Comparison of ENCODE assay signal across 10 cellular contexts in genomic region chr1:91872560-91873081, GRCh38. TPM values are rescaled to one million over a fixed set of nuclear protein-coding genes. Genes with fewer than 3 reads are reported as not detected.
DNase-seq lines count a peak whose midpoint lies in the region; ATAC-seq and TF ChIP-seq lines count a peak whose summit lies in the region.
"Had no signal": no experiment of that assay in that cellular context is flagged by ENCODE, and none has a peak within 500 bp of the region (broad histone marks: within the 10 kb centered on the region; RNA-seq: fewer than 3 reads in every experiment).

No MANE protein-coding gene starts in this region.

- DNase-seq in CD4-positive, CD25-positive, alpha-beta regulatory T cell, result peak in 1 of 3 donors; percentile 33
- peak; percentile 62 for DNase-seq in HT1080 (ENCODE audit: low read depth)
- peak; percentile 75 for DNase-seq in activated CD8-positive, alpha-beta T cell treated with anti-CD3 and anti-CD28 coated beads for 36 hours
- peak; percentile 35 for DNase-seq in iris pigment epithelial cell (ENCODE audit: low read depth)
- no peak for DNase-seq in NCI-H2171 (lab: John Stamatoyannopoulos, UW)
- DNase-seq in trophoblast cell, result no peak
- DNase-seq in C1 segment of cervical spinal cord (lab: John Stamatoyannopoulos, UW), result no peak
- DNase-seq: anterior cingulate cortex, psoas muscle had no signal

- H2BK12ac ChIP-seq in trophoblast cell (ENCODE audit: low read length), result no peak overlapping the region

- H4K8ac ChIP-seq in trophoblast cell (ENCODE audit: low read depth, low read length), result no peak overlapping the region

- H2AFZ ChIP-seq in trophoblast cell (ENCODE audit: insufficient read depth, low read length, poor library complexity), result no peak overlapping the region

- H3K23ac ChIP-seq in trophoblast cell (ENCODE audit: low read length), result no peak overlapping the region

- no peaks in the 10 kb centered on the region for H3K79me2 ChIP-seq in trophoblast cell (ENCODE audit: control insufficient read depth, insufficient read depth, low read length, poor library complexity)

- H3K79me1 ChIP-seq in trophoblast cell (ENCODE audit: low read length), result no peaks in the 10 kb centered on the region

- no peak overlapping the region for H2BK120ac ChIP-seq in trophoblast cell (ENCODE audit: insufficient read depth, low read length, poor library complexity)

- intact Hi-C loops in activated CD8-positive, alpha-beta T cell treated with anti-CD3 and anti-CD28 coated beads for 36 hours (cut with micrococcal nuclease), result no loop called here

- no peak overlapping the region for H3K14ac ChIP-seq in trophoblast cell (ENCODE audit: low read length)

- no peaks in the 10 kb centered on the region for H3K27me3 ChIP-seq in CD4-positive, CD25-positive, alpha-beta regulatory T cell (ENCODE audit: control insufficient read depth, insufficient read depth, low read length)
- H3K27me3 ChIP-seq in trophoblast cell (ENCODE audit: insufficient read depth, low read length), result no peaks in the 10 kb centered on the region

- peak overlapping the region; percentile 54 for H3K4me3 ChIP-seq in CD4-positive, CD25-positive, alpha-beta regulatory T cell (ENCODE audit: low read depth, low read length)
- no peak overlapping the region for H3K4me3 ChIP-seq in trophoblast cell (ENCODE audit: low read depth, low read length)
- H3K4me3 ChIP-seq: psoas muscle had no signal

- H3K36me3 Mint-ChIP-seq in CD4-positive, CD25-positive, alpha-beta regulatory T cell, result peaks cover 4% of the 10 kb centered on the region
- H3K36me3 Mint-ChIP-seq in activated CD8-positive, alpha-beta T cell treated with anti-CD3 and anti-CD28 coated beads for 36 hours (ENCODE audit: low read depth), result no peaks in the 10 kb centered on the region

- POLR2A ChIA-PET in activated CD8-positive, alpha-beta T cell treated with anti-CD3 and anti-CD28 coated beads for 36 hours (lab: Charles Lee), result interaction anchor here (1.0 to 1.2 kb wide), 3 partner anchors 9 to 26 kb away, joined by 3 read pairs; partner anchors contain the start of gene TGFBR3

- H4K12ac ChIP-seq in trophoblast cell (ENCODE audit: low read depth, low read length), result no peak overlapping the region

- no peaks in the 10 kb centered on the region for H3K9me3 ChIP-seq in CD4-positive, CD25-positive, alpha-beta regulatory T cell (ENCODE audit: control insufficient read depth in 2 of 2, low read length in 2 of 2)
- no peaks in the 10 kb centered on the region for H3K9me3 ChIP-seq in trophoblast cell (ENCODE audit: insufficient read depth, low read depth, low read length)
- H3K9me3 ChIP-seq: psoas muscle had no signal

- no peak overlapping the region for H4K91ac ChIP-seq in trophoblast cell (ENCODE audit: low read depth, low read length)

- CTCF ChIA-PET in activated CD8-positive, alpha-beta T cell treated with anti-CD3 and anti-CD28 coated beads for 36 hours (lab: Charles Lee), result interaction anchor here (1.0 to 2.8 kb wide), 4 partner anchors 12 to 32 kb away, joined by 3 to 17 read pairs (median 3); partner anchors contain the start of gene TGFBR3

- H3K18ac ChIP-seq in trophoblast cell (ENCODE audit: low read length), result no peak overlapping the region

- peaks cover 38% of the 10 kb centered on the region for H3K4me1 ChIP-seq in CD4-positive, CD25-positive, alpha-beta regulatory T cell (ENCODE audit: control insufficient read depth, insufficient read depth, low read length, poor library complexity, severe bottlenecking)
- H3K4me1 ChIP-seq in trophoblast cell (ENCODE audit: control insufficient read depth in 1 of 2, insufficient read depth in 2 of 2, low read length in 2 of 2), result peaks cover 0 to 3% of the 10 kb centered on the region in 2 experiments

- H3K27ac Mint-ChIP-seq in CD4-positive, CD25-positive, alpha-beta regulatory T cell, result peak overlapping the region in 2 of 3 donors; percentile 70 to 73
- peak overlapping the region; percentile 6 for H3K27ac Mint-ChIP-seq in activated CD8-positive, alpha-beta T cell treated with anti-CD3 and anti-CD28 coated beads for 36 hours

- no peak for TF ChIP-seq CTCF in activated CD8-positive, alpha-beta T cell treated with anti-CD3 and anti-CD28 coated beads for 36 hours (IDR thresholded peaks at IDR 0.05)

- H3K36me3 ChIP-seq in CD4-positive, CD25-positive, alpha-beta regulatory T cell (ENCODE audit: control insufficient read depth, insufficient read depth, low read length), result no peaks in the 10 kb centered on the region
- no peaks in the 10 kb centered on the region for H3K36me3 ChIP-seq in trophoblast cell (ENCODE audit: control insufficient read depth in 1 of 2, insufficient read depth in 2 of 2, low read length in 2 of 2)

- no CpG with 5 or more reads among the region's 7 CpGs for WGBS in trophoblast cell (ENCODE audit: extremely low coverage, insufficient coverage, insufficient read length)

- H3K27me3 Mint-ChIP-seq in CD4-positive, CD25-positive, alpha-beta regulatory T cell, result no peaks in the 10 kb centered on the region
- no peaks in the 10 kb centered on the region for H3K27me3 Mint-ChIP-seq in activated CD8-positive, alpha-beta T cell treated with anti-CD3 and anti-CD28 coated beads for 36 hours

- no peak overlapping the region for H3K4me2 ChIP-seq in trophoblast cell (ENCODE audit: low read length)

- peak overlapping the region; percentile 0 to 81 (median 39) for H3K4me3 Mint-ChIP-seq in CD4-positive, CD25-positive, alpha-beta regulatory T cell
- peak overlapping the region; percentile 17 for H3K4me3 Mint-ChIP-seq in activated CD8-positive, alpha-beta T cell treated with anti-CD3 and anti-CD28 coated beads for 36 hours

- H3K9ac ChIP-seq in trophoblast cell (ENCODE audit: low read length), result no peak overlapping the region

- H2AK5ac ChIP-seq in trophoblast cell (ENCODE audit: low read length), result no peak overlapping the region

- H3K27ac ChIP-seq in CD4-positive, CD25-positive, alpha-beta regulatory T cell (ENCODE audit: insufficient read depth, low read length, poor library complexity, severe bottlenecking), result no peak overlapping the region
- H3K27ac ChIP-seq in trophoblast cell (ENCODE audit: low read depth, low read length), result no peak overlapping the region
- H3K27ac ChIP-seq: psoas muscle had no signal

- ATAC-seq in CD4-positive, CD25-positive, alpha-beta regulatory T cell (ENCODE audit: low read depth in 2 of 2), result no peak
- peak; percentile 28 for ATAC-seq in activated CD8-positive, alpha-beta T cell treated with anti-CD3 and anti-CD28 coated beads for 36 hours
- ATAC-seq in HG02798 (IDR thresholded peaks at IDR 0.05; ENCODE audit: poor library complexity, unreplicated experiment), result no peak

- H3K4ac ChIP-seq in trophoblast cell (ENCODE audit: low read depth, low read length), result no peak overlapping the region

- no peaks in the 10 kb centered on the region for H3K9me3 Mint-ChIP-seq in CD4-positive, CD25-positive, alpha-beta regulatory T cell
- peaks cover 1% of the 10 kb centered on the region for H3K9me3 Mint-ChIP-seq in activated CD8-positive, alpha-beta T cell treated with anti-CD3 and anti-CD28 coated beads for 36 hours

- H3K4me1 Mint-ChIP-seq in CD4-positive, CD25-positive, alpha-beta regulatory T cell, result peaks cover 25 to 72% (median 52%) of the 10 kb centered on the region in 4 donors
- H3K4me1 Mint-ChIP-seq in activated CD8-positive, alpha-beta T cell treated with anti-CD3 and anti-CD28 coated beads for 36 hours (ENCODE audit: low read depth), result peaks cover 62% of the 10 kb centered on the region

- no peak overlapping the region for H2BK5ac ChIP-seq in trophoblast cell (ENCODE audit: low read depth, low read length, poor library complexity)

RNA-seq across cellular contexts. Expression of gene TGFBR3, which starts 13.3 kb away (rescaled TPM):
- 47.5 TPM for total RNA-seq in CD4-positive, CD25-positive, alpha-beta regulatory T cell
- polyA plus RNA-seq in CD4-positive, CD25-positive, alpha-beta regulatory T cell, result 10 to 100 TPM; 15.8 to 24.0 (median 20.0) TPM
- 7.8 and 12.0 TPM in 2 replicates for total RNA-seq in HT1080 (2014; rRNA removed; shearing (Covaris generic))
- 3.3 and 4.6 TPM in 2 replicates for polyA plus RNA-seq in HT1080 (2015; cell fraction: cytosol; rRNA removed)
- 4.2 and 4.5 TPM in 2 replicates for polyA plus RNA-seq in HT1080 (2015; cell fraction: nucleus; rRNA removed)
- 1 to 10 TPM; 5.5 to 7.5 TPM for total RNA-seq in activated CD8-positive, alpha-beta T cell treated with anti-CD3 and anti-CD28 coated beads for 36 hours
- polyA plus RNA-seq in trophoblast cell (2013), result 9.6 and 9.9 TPM in 2 replicates

Comparison
In these comparisons a context has a peak if more than half of its experiments do, and no peak if none do; other contexts are left out.
1. DNase-seq: peak in HT1080 (single experiment), activated CD8-positive, alpha-beta T cell treated with anti-CD3 and anti-CD28 coated beads for 36 hours (single experiment) and iris pigment epithelial cell (single experiment); none in NCI-H2171 (single experiment), trophoblast cell (0 of 2) and C1 segment of cervical spinal cord (0 of 14).